In genomic region chr11:9662273-9662672, GRCh38 we compare ENCODE assay signal across 11 cellular contexts. TPM values are rescaled to one million over a fixed set of nuclear protein-coding genes. Genes with fewer than 3 reads are reported as not detected.
DNase-seq lines count a peak whose midpoint lies in the region; ATAC-seq and TF ChIP-seq lines count a peak whose summit lies in the region.
"Had no signal": no experiment of that assay in that cellular context is flagged by ENCODE, and none has a peak within 500 bp of the region (broad histone marks: within the 10 kb centered on the region; RNA-seq: fewer than 3 reads in every experiment).

No MANE protein-coding gene starts in this region.

- peaks cover 5 to 17% of the 10 kb centered on the region in 2 donors for H3K36me3 Mint-ChIP-seq in activated T-cell treated with anti-CD3 and anti-CD28 coated beads, Interleukin-2, amount 50 U/mL, for 72 hours (ENCODE audit: insufficient read depth in 2 of 2)
- no peaks in the 10 kb centered on the region for H3K36me3 Mint-ChIP-seq in T-helper 17 cell (ENCODE audit: low read depth)

- H3K27me3 ChIP-seq in right cardiac atrium (ENCODE audit: control insufficient read depth, insufficient read depth) (no peaks in the 10 kb centered on the region), tibial artery (no peaks in the 10 kb centered on the region)

- 69% methylated on average over 3 of the region's 3 CpGs for WGBS in right cardiac atrium

- H3K36me3 ChIP-seq in tibial artery, result no peaks in the 10 kb centered on the region

- peaks cover 2% of the 10 kb centered on the region in 2 donors for H3K9me3 Mint-ChIP-seq in activated T-cell treated with anti-CD3 and anti-CD28 coated beads, Interleukin-2, amount 50 U/mL, for 72 hours

- H3K4me1 ChIP-seq in right cardiac atrium (ENCODE audit: control insufficient read depth, insufficient read depth, low read length) (no peaks in the 10 kb centered on the region), tibial artery (peaks cover 0 to 19% (median 7%) of the 10 kb centered on the region in 4 donors)

- intact Hi-C loops in right cardiac atrium (cut with DNase I) (no loop called here), tibial artery (cut with DNase I; ENCODE audit: low total_unique reads) (loop anchor here (5.0 kb wide), 1 partner anchor 45 kb away; no protein-coding TSS in a partner anchor)

- peaks cover 28% of the 10 kb centered on the region for H3K4me1 Mint-ChIP-seq in activated T-cell treated with anti-CD3 and anti-CD28 coated beads, Interleukin-2, amount 50 U/mL, for 72 hours (ENCODE audit: low read depth)
- peaks cover 6% of the 10 kb centered on the region for H3K4me1 Mint-ChIP-seq in T-helper 17 cell

- H3K27ac Mint-ChIP-seq in activated T-cell treated with anti-CD3 and anti-CD28 coated beads, Interleukin-2, amount 50 U/mL, for 72 hours, result no peak overlapping the region
- no peak overlapping the region for H3K27ac Mint-ChIP-seq in T-helper 17 cell

- TF ChIP-seq CTCF in tibial artery (IDR thresholded peaks at IDR 0.05), result no peak

- peak overlapping the region; percentile 66 to 89 for H3K4me3 Mint-ChIP-seq in activated T-cell treated with anti-CD3 and anti-CD28 coated beads, Interleukin-2, amount 50 U/mL, for 72 hours
- H3K4me3 Mint-ChIP-seq in T-helper 17 cell, result no peak overlapping the region

- no peak for ATAC-seq in activated T-cell treated with anti-CD3 and anti-CD28 coated beads, Interleukin-2, amount 50 U/mL, for 72 hours (replicated peaks in 1 of 2)
- no peak for ATAC-seq in right cardiac atrium
- ATAC-seq in T-helper 17 cell, result no peak
- ATAC-seq: SK-N-SH treated with all-trans-retinoic acid at 6 μM for 48 hours had no signal

- H3K4me3 ChIP-seq in right cardiac atrium (ENCODE audit: low read length), result no peak overlapping the region
- no peak overlapping the region for H3K4me3 ChIP-seq in tibial artery

- peaks cover 39% of the 10 kb centered on the region for H3K27me3 Mint-ChIP-seq in activated T-cell treated with anti-CD3 and anti-CD28 coated beads, Interleukin-2, amount 50 U/mL, for 72 hours (ENCODE audit: low read depth)
- H3K27me3 Mint-ChIP-seq in T-helper 17 cell, result peaks cover 19% of the 10 kb centered on the region

- H3K9me3 ChIP-seq in right cardiac atrium (ENCODE audit: control insufficient read depth, low read length) (no peaks in the 10 kb centered on the region), tibial artery (peaks cover 0 to 8% (median 0%) of the 10 kb centered on the region in 3 donors), T-helper 17 cell (ENCODE audit: control insufficient read depth, low read length, poor library complexity, severe bottlenecking) (no peaks in the 10 kb centered on the region)

- no peak for DNase-seq in activated T-cell treated with anti-CD3 and anti-CD28 coated beads, Interleukin-2, amount 50 U/mL, for 72 hours
- no peak for DNase-seq in activated T-cell treated with anti-CD3 and anti-CD28 coated beads, Interleukin-2, amount 50 U/mL, for 48 hours
- DNase-seq in SKM-1 treated with dmso at 0.1 percent for 144 hours (lab: John Stamatoyannopoulos, UW; ENCODE audit: unreplicated experiment) (peak; percentile 91), right cardiac atrium (peak in 2 of 3 donors; percentile 16 to 65), tibial artery (peak in 1 of 2 donors; percentile 33), NCI-H226 (no peak), T-helper 17 cell (no peak), AG08395 (ENCODE audit: low spot score) (no peak)
- DNase-seq: activated naive CD4-positive, alpha-beta T cell; MM.1S had no signal

- H3K27ac ChIP-seq in right cardiac atrium (ENCODE audit: low read length), result no peak overlapping the region
- H3K27ac ChIP-seq in tibial artery, result peak overlapping the region; percentile 98

RNA-seq across cellular contexts. Expression of gene SWAP70, which starts 1.6 kb away (rescaled TPM):
- total RNA-seq in activated T-cell treated with anti-CD3 and anti-CD28 coated beads, Interleukin-2, amount 50 U/mL, for 72 hours, result 10 to 100 TPM in 1 of 2 donors, 1 to 10 TPM in 1; 7.7 to 12.4 TPM
- total RNA-seq in right cardiac atrium, result 10 to 100 TPM; 19.0 to 30.1 (median 23.1) TPM
- 10.4 TPM for polyA plus RNA-seq in right cardiac atrium
- 1 to 10 TPM; 6.1 to 7.5 TPM for total RNA-seq in T-helper 17 cell

Comparison
In these comparisons a context has a peak if more than half of its experiments do, and no peak if none do; other contexts are left out.
1. DNase-seq: peak in SKM-1 treated with dmso at 0.1 percent for 144 hours (single experiment) and right cardiac atrium (2 of 3); none in activated T-cell treated with anti-CD3 and anti-CD28 coated beads, Interleukin-2, amount 50 U/mL, for 72 hours (0 of 2), activated T-cell treated with anti-CD3 and anti-CD28 coated beads, Interleukin-2, amount 50 U/mL, for 48 hours (0 of 2), NCI-H226 (single experiment), T-helper 17 cell (0 of 3) and AG08395 (single experiment).